Comparison of ENCODE assay signal across 2 cellular contexts in the genomic region with DNA sequence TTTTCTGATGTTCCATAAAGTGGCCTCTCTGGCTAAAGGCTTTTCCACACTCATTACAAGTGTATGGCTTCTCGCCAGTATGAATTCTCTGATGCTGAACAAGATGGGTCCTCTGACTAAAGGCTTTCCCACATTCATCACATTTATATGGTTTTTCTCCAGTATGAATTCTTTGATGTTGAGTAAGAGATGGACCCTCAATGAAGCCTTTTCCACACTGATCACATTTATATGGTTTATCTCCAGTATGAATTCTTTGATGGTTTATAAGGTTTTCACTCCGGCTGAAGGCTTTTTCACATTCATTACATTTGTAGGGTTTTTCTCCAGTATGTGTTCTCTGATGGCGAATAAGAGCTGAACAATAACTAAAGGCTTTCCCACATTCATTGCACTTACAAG.
TF ChIP-seq lines count a peak whose summit lies in the region.

No MANE protein-coding gene starts in this region.

TF ChIP-seq in HepG2, 621 proteins besides CTCF, POLR2A, EP300 and RAD21:
- TF ChIP-seq PHF8 (CRISPR knock-in tag; IDR thresholded peaks at IDR 0.05) (no peak), GABPA (IDR thresholded peaks at IDR 0.05; ENCODE audit: low read depth, low read length) (no peak), GABPA (CRISPR knock-in tag; IDR thresholded peaks at IDR 0.05; ENCODE audit: low read depth) (no peak), ZNF274 (CRISPR knock-in tag; IDR thresholded peaks at IDR 0.05) (peak; percentile 99; the same call in 1 of the 2 replicates), ZNF713 (CRISPR knock-in tag; IDR thresholded peaks at IDR 0.05) (no peak), NONO (IDR thresholded peaks at IDR 0.05) (no peak), NONO (CRISPR knock-in tag; conservative IDR thresholded peaks at IDR 0.05) (no peak)

TF ChIP-seq in HEK293T, 16 proteins besides CTCF, POLR2A, EP300 and RAD21:
- TF ChIP-seq CTBP1 (IDR thresholded peaks at IDR 0.05; ENCODE audit: borderline replicate concordance) (no peak), L3MBTL2 (conservative IDR thresholded peaks at IDR 0.05) (no peak), FOXK2 (IDR thresholded peaks at IDR 0.05) (no peak), TARDBP (IDR thresholded peaks at IDR 0.05) (no peak), SUZ12 (IDR thresholded peaks at IDR 0.05) (no peak), ARNT (IDR thresholded peaks at IDR 0.05) (no peak), ELF4 (IDR thresholded peaks at IDR 0.05) (no peak)
